Comparison of ENCODE assay signal across 9 cellular contexts in genomic region chr1:54326577-54327385, GRCh38.
DNase-seq lines count a peak whose midpoint lies in the region; ATAC-seq and TF ChIP-seq lines count a peak whose summit lies in the region.
"Had no signal": no experiment of that assay in that cellular context is flagged by ENCODE, and none has a peak within 500 bp of the region (broad histone marks: within the 10 kb centered on the region; RNA-seq: fewer than 3 reads in every experiment).

No MANE protein-coding gene starts in this region.

- ATAC-seq in left lung: no peak
- ATAC-seq in stimulated activated naive B cell treated with anti-CD40 and anti-IgM and Interleukin-4, amounts not matched to agents 10 μg/mL and 1 μg/mL and 100 μg/mL, for 72 hours (replicated peaks): no peak

- H3K9me3 ChIP-seq in HEK293 (ENCODE audit: control insufficient read depth, insufficient read depth, low read depth, low read length) (no peaks in the 10 kb centered on the region), left lung (no peaks in the 10 kb centered on the region)

- POLR2A ChIA-PET in HEK293 (lab: Yijun Ruan, JAX): no interaction called here

- no peak for TF ChIP-seq CTCF in HEK293 (tag by site-specific recombination; IDR thresholded peaks at IDR 0.05)
- TF ChIP-seq CTCF in left lung (IDR thresholded peaks at IDR 0.05): no peak

- DNase-seq in activated naive CD8-positive, alpha-beta T cell treated with anti-CD3 and anti-CD28 coated beads for 36 hours: no peak
- DNase-seq in left lung (no peak), caudate nucleus (lab: John Stamatoyannopoulos, UW) (no peak)
- DNase-seq in stimulated activated naive B cell treated with anti-CD40 and anti-IgM and Interleukin-4, amounts not matched to agents 10 μg/mL and 1 μg/mL and 100 μg/mL, for 72 hours: no peak
- DNase-seq in activated effector memory CD4-positive, alpha-beta T cell treated with anti-CD3 and anti-CD28 coated beads, Interleukin-2, amount 50 U/mL, for 16 hours: no peak
- no peak for DNase-seq in activated naive CD4-positive, alpha-beta T cell (lab: John Stamatoyannopoulos, UW)
- DNase-seq: cerebellar nuclear complex, NCI-H1930 had no signal

- H3K4me3 ChIP-seq in HEK293 (ENCODE audit: low read depth, low read length) (no peak overlapping the region), left lung (no peak overlapping the region)

- CTCF ChIA-PET in HEK293 (lab: Yijun Ruan, JAX): no interaction called here

- peaks cover 44% of the 10 kb centered on the region for H3K4me1 Mint-ChIP-seq in activated naive CD8-positive, alpha-beta T cell treated with anti-CD3 and anti-CD28 coated beads for 36 hours
- H3K4me1 Mint-ChIP-seq in stimulated activated naive B cell treated with anti-CD40 and anti-IgM and Interleukin-4, amounts not matched to agents 10 μg/mL and 1 μg/mL and 100 μg/mL, for 72 hours: peaks cover 9 to 11% of the 10 kb centered on the region in 2 donors

- no peak overlapping the region for H3K4me3 Mint-ChIP-seq in activated naive CD8-positive, alpha-beta T cell treated with anti-CD3 and anti-CD28 coated beads for 36 hours
- no peak overlapping the region for H3K4me3 Mint-ChIP-seq in stimulated activated naive B cell treated with anti-CD40 and anti-IgM and Interleukin-4, amounts not matched to agents 10 μg/mL and 1 μg/mL and 100 μg/mL, for 72 hours

- H3K27ac Mint-ChIP-seq in activated naive CD8-positive, alpha-beta T cell treated with anti-CD3 and anti-CD28 coated beads for 36 hours: peak overlapping the region; percentile 63
- peak overlapping the region; percentile 40 for H3K27ac Mint-ChIP-seq in stimulated activated naive B cell treated with anti-CD40 and anti-IgM and Interleukin-4, amounts not matched to agents 10 μg/mL and 1 μg/mL and 100 μg/mL, for 72 hours

- H3K27me3 Mint-ChIP-seq in activated naive CD8-positive, alpha-beta T cell treated with anti-CD3 and anti-CD28 coated beads for 36 hours: no peaks in the 10 kb centered on the region
- no peaks in the 10 kb centered on the region for H3K27me3 Mint-ChIP-seq in stimulated activated naive B cell treated with anti-CD40 and anti-IgM and Interleukin-4, amounts not matched to agents 10 μg/mL and 1 μg/mL and 100 μg/mL, for 72 hours

- peaks cover 0 to 4% of the 10 kb centered on the region in 2 experiments; a peak in 1 of 3 replicates for H3K36me3 ChIP-seq in HEK293 (ENCODE audit: control insufficient read depth in 2 of 2, insufficient read depth in 1 of 2, low read length in 2 of 2)
- H3K36me3 ChIP-seq in left lung: no peaks in the 10 kb centered on the region

- H3K4me1 ChIP-seq in HEK293 (ENCODE audit: control insufficient read depth, insufficient read depth, low read length) (peaks cover 19% of the 10 kb centered on the region), left lung (peaks cover 20 to 46% of the 10 kb centered on the region in 2 donors)

- no peak overlapping the region; the same call in 1 of the 2 replicates for H3K27ac ChIP-seq in HEK293 (ENCODE audit: extremely low read depth, low read depth, low read length)
- H3K27ac ChIP-seq in left lung: peak overlapping the region; percentile 53 to 65
- no peak overlapping the region for H3K27ac ChIP-seq in caudate nucleus (ENCODE audit: low read depth, low read length)

- no peaks in the 10 kb centered on the region for H3K27me3 ChIP-seq in left lung

- H3K36me3 Mint-ChIP-seq in activated naive CD8-positive, alpha-beta T cell treated with anti-CD3 and anti-CD28 coated beads for 36 hours: peaks cover 3% of the 10 kb centered on the region
- H3K36me3 Mint-ChIP-seq in stimulated activated naive B cell treated with anti-CD40 and anti-IgM and Interleukin-4, amounts not matched to agents 10 μg/mL and 1 μg/mL and 100 μg/mL, for 72 hours: no peaks in the 10 kb centered on the region

- H3K9me3 Mint-ChIP-seq in activated naive CD8-positive, alpha-beta T cell treated with anti-CD3 and anti-CD28 coated beads for 36 hours: no peaks in the 10 kb centered on the region
- H3K9me3 Mint-ChIP-seq in stimulated activated naive B cell treated with anti-CD40 and anti-IgM and Interleukin-4, amounts not matched to agents 10 μg/mL and 1 μg/mL and 100 μg/mL, for 72 hours: no peaks in the 10 kb centered on the region

- intact Hi-C loops in left lung (cut with DNase I): no loop called here

TF ChIP-seq in HEK293, 187 proteins besides CTCF, POLR2A, EP300 and RAD21:
- TF ChIP-seq ZNF341 (tag by site-specific recombination; IDR thresholded peaks at IDR 0.05; ENCODE audit: low read depth) (peak; percentile 93), ZNF366 (tag by site-specific recombination; conservative IDR thresholded peaks at IDR 0.05) (peak; percentile 97), ZSCAN5A (tag by site-specific recombination; IDR thresholded peaks at IDR 0.05) (no peak), GLIS1 (tag by site-specific recombination; IDR thresholded peaks at IDR 0.05) (peak; percentile 55), INSM2 (tag by site-specific recombination; IDR thresholded peaks at IDR 0.05) (no peak), PRDM4 (tag by site-specific recombination; IDR thresholded peaks at IDR 0.05) (0 out of 2 replicates have a peak, but pooled peaks have one; percentile 38), ZNF510 (tag by site-specific recombination; IDR thresholded peaks at IDR 0.05; ENCODE audit: insufficient replicate concordance) (no peak)

Comparison
In these comparisons a context has a peak if more than half of its experiments do, and no peak if none do; other contexts are left out.
1. H3K27ac ChIP-seq: peak in left lung (2 of 2); none in HEK293 (single experiment) and caudate nucleus (single experiment).